12 cellular contexts compared by ENCODE assay signal in the genomic region with DNA sequence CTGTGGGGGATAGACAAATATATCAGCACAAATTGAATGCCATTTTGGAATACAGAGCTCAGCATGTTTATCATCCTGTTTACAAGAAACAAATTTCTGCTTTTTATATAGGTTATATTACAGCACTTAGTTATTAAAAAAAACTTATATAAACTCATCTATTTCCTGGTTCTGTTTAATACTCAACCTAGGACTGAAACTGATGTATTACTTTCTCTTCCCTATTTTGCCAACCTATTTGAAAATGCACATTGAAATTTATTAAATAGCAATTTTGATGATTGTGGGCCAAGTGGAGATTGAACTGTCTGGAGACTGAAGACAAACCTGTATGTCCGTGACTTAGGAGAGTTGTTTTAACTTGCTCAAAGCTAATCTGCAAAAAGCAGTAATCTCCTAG.
A peak's percentile ranks its signal among the peaks of the same experiment; 100 is the strongest.
DNase-seq lines count a peak whose midpoint lies in the region; ATAC-seq and TF ChIP-seq lines count a peak whose summit lies in the region.
"Had no signal": no experiment of that assay in that cellular context is flagged by ENCODE, and none has a peak within 500 bp of the region (broad histone marks: within the 10 kb centered on the region; RNA-seq: fewer than 3 reads in every experiment).

No MANE protein-coding gene starts in this region.

- no peak overlapping the region for H2AK5ac ChIP-seq in H9 (ENCODE audit: insufficient read length, low read length)

- TF ChIP-seq POLR2A in GM18505 (IDR thresholded peaks at IDR 0.05; ENCODE audit: borderline replicate concordance, extremely low read depth, insufficient read depth, insufficient read length): no peak

- no peak overlapping the region for H3K4me3 Mint-ChIP-seq in stimulated activated naive CD8-positive, alpha-beta T cell treated with anti-CD3 and anti-CD28 coated beads, Interleukin-15, amount 100 ng/mL, for 72 hours
- H3K4me3 Mint-ChIP-seq in H9: no peak overlapping the region

- peak; percentile 85 for ATAC-seq in GM18505 (IDR thresholded peaks at IDR 0.05; ENCODE audit: unreplicated experiment)
- peak; percentile 86 for ATAC-seq in GM21367 (IDR thresholded peaks at IDR 0.05; ENCODE audit: unreplicated experiment)
- ATAC-seq in HG03060 (IDR thresholded peaks at IDR 0.05; ENCODE audit: low read depth, unreplicated experiment): peak; percentile 89
- ATAC-seq in stimulated activated naive CD8-positive, alpha-beta T cell treated with anti-CD3 and anti-CD28 coated beads, Interleukin-15, amount 100 ng/mL, for 72 hours: no peak

- no peaks in the 10 kb centered on the region for H3K79me2 ChIP-seq in H9 (ENCODE audit: insufficient read depth, low read length)

- no peak overlapping the region for H3K23ac ChIP-seq in H9 (ENCODE audit: insufficient read length, low read depth, low read length)

- no peak overlapping the region for H4K8ac ChIP-seq in H9 (replicated peaks; ENCODE audit: insufficient read length, low read depth, low read length)

- H3K27me3 ChIP-seq in H9 (ENCODE audit: insufficient read depth, low read length): no peaks in the 10 kb centered on the region
- H3K27me3 ChIP-seq: BLaER1, colonic mucosa had no signal

- H3K9ac ChIP-seq in H9 (ENCODE audit: extremely low read depth, insufficient read length, low read length): no peak overlapping the region
- H3K9ac ChIP-seq: BLaER1 had no signal

- DNase-seq in RPMI8226: peak; percentile 15
- no peak for DNase-seq in activated CD4-positive, alpha-beta T cell treated with anti-CD3 and anti-CD28 coated beads, Interleukin-2, amount 50 U/mL, for 1 hour
- no peak for DNase-seq in T-helper 1 cell
- no peak for DNase-seq in stimulated activated naive CD8-positive, alpha-beta T cell treated with anti-CD3 and anti-CD28 coated beads, Interleukin-15, amount 100 ng/mL, for 72 hours
- no peak for DNase-seq in H9
- DNase-seq: colonic mucosa, DND-41, SHP77 had no signal

- no peaks in the 10 kb centered on the region for H3K27me3 Mint-ChIP-seq in stimulated activated naive CD8-positive, alpha-beta T cell treated with anti-CD3 and anti-CD28 coated beads, Interleukin-15, amount 100 ng/mL, for 72 hours
- no peaks in the 10 kb centered on the region for H3K27me3 Mint-ChIP-seq in H9 (ENCODE audit: low read depth)

- H2BK5ac ChIP-seq in H9 (ENCODE audit: insufficient read length, low read length): no peak overlapping the region

- no peak overlapping the region for H3K4me2 ChIP-seq in H9 (ENCODE audit: insufficient read depth, insufficient read length, low read length)
- H3K4me2 ChIP-seq: BLaER1 had no signal

- H3K27ac ChIP-seq in H9 (ENCODE audit: insufficient read length, low read depth, low read length): no peak overlapping the region
- H3K27ac ChIP-seq: BLaER1, colonic mucosa had no signal

- H2BK12ac ChIP-seq in H9 (ENCODE audit: insufficient read length, low read depth, low read length): no peak overlapping the region

- peaks cover 0 to 5% of the 10 kb centered on the region in 2 donors for H3K9me3 Mint-ChIP-seq in stimulated activated naive CD8-positive, alpha-beta T cell treated with anti-CD3 and anti-CD28 coated beads, Interleukin-15, amount 100 ng/mL, for 72 hours
- no peaks in the 10 kb centered on the region for H3K9me3 Mint-ChIP-seq in H9

- H3K23me2 ChIP-seq in H9 (ENCODE audit: insufficient read length, low read depth, low read length, poor library complexity, severe bottlenecking): no peaks in the 10 kb centered on the region

- H2BK120ac ChIP-seq in H9 (ENCODE audit: low read depth, low read length, poor library complexity, severe bottlenecking): no peak overlapping the region

- H3K56ac ChIP-seq in H9 (ENCODE audit: insufficient read length, low read depth, low read length): no peak overlapping the region

- no peak overlapping the region for H3T11ph ChIP-seq in H9 (ENCODE audit: low read length)

- no peak overlapping the region for H2AFZ ChIP-seq in H9 (ENCODE audit: low read length)

- no peak overlapping the region for H2BK20ac ChIP-seq in H9 (ENCODE audit: low read depth, low read length, poor library complexity, severe bottlenecking)

- no peaks in the 10 kb centered on the region for H4K20me1 ChIP-seq in H9 (ENCODE audit: control insufficient read depth, insufficient read depth, insufficient read length)
- H4K20me1 ChIP-seq: BLaER1 had no signal

- H3K4me1 ChIP-seq in H9 (ENCODE audit: insufficient read depth, low read length): no peaks in the 10 kb centered on the region
- H3K4me1 ChIP-seq: BLaER1, colonic mucosa had no signal

- H3K4ac ChIP-seq in H9 (ENCODE audit: low read depth, low read length): no peak overlapping the region

- no peak overlapping the region for H3K27ac Mint-ChIP-seq in stimulated activated naive CD8-positive, alpha-beta T cell treated with anti-CD3 and anti-CD28 coated beads, Interleukin-15, amount 100 ng/mL, for 72 hours
- no peak overlapping the region for H3K27ac Mint-ChIP-seq in H9

- H3K79me1 ChIP-seq in H9 (ENCODE audit: insufficient read depth, low read depth, low read length, poor library complexity, severe bottlenecking): no peaks in the 10 kb centered on the region

- H3K9me3 ChIP-seq in H9 (ENCODE audit: control insufficient read depth, low read depth, low read length): no peaks in the 10 kb centered on the region
- H3K9me3 ChIP-seq: BLaER1, colonic mucosa had no signal

- TF ChIP-seq CTCF in H9 (conservative IDR thresholded peaks at IDR 0.05): no peak

- no peak overlapping the region for H2BK15ac ChIP-seq in H9 (ENCODE audit: low read depth, low read length)

- no peaks in the 10 kb centered on the region for H3K36me3 Mint-ChIP-seq in H9 (ENCODE audit: insufficient read depth in 1 of 3, low read depth in 3 of 3)

- H4K5ac ChIP-seq in H9 (ENCODE audit: insufficient read length, low read depth, low read length): no peak overlapping the region

- no peak overlapping the region for H3K14ac ChIP-seq in H9 (ENCODE audit: insufficient read depth, low read length)

- H3K4me1 Mint-ChIP-seq in stimulated activated naive CD8-positive, alpha-beta T cell treated with anti-CD3 and anti-CD28 coated beads, Interleukin-15, amount 100 ng/mL, for 72 hours: no peaks in the 10 kb centered on the region
- no peaks in the 10 kb centered on the region for H3K4me1 Mint-ChIP-seq in H9

- H4K91ac ChIP-seq in H9 (ENCODE audit: insufficient read length, low read depth, low read length): no peak overlapping the region

- no peak overlapping the region for H3K18ac ChIP-seq in H9 (ENCODE audit: insufficient read length, low read depth, low read length)

- WGBS in H9 (ENCODE audit: extremely low coverage, insufficient read length, low lambda C conversion rate): no CpG with 5 or more reads among the region's 1 CpG
